29 cellular contexts compared by ENCODE assay signal in genomic region chr4:154757713-154758112, GRCh38. TPM values are rescaled to one million over a fixed set of nuclear protein-coding genes. Genes with fewer than 3 reads are reported as not detected.
"Had no signal": no experiment of that assay in that cellular context is flagged by ENCODE, and none has a peak within 500 bp of the region (broad histone marks: within the 10 kb centered on the region; RNA-seq: fewer than 3 reads in every experiment).

No MANE protein-coding gene starts in this region.

- H3K9me3 ChIP-seq: esophagus squamous epithelium, gastrocnemius medialis, heart right ventricle, left lung, lower lobe of right lung, mucosa of descending colon had no signal

- ATAC-seq: effector memory CD8-positive, alpha-beta T cell; esophagus mucosa; gastrocnemius medialis; heart right ventricle; left cardiac atrium; left lung; left ventricle myocardium superior; lower lobe of right lung; mucosa of descending colon; naive thymus-derived CD8-positive, alpha-beta T cell had no signal

- DNase-seq: cortex of kidney; effector CD8-positive, alpha-beta T cell; effector memory CD8-positive, alpha-beta T cell; endodermal cell; erythroblast; esophagus squamous epithelium; foreskin fibroblast; foreskin melanocyte; gastrocnemius medialis; glutamatergic neuron; head of caudate nucleus; heart right ventricle; hippocampal formation; left cardiac atrium; left lung; left ventricle myocardium superior; lower lobe of right lung; mesenchymal stem cell; mucosa of descending colon; naive B cell; naive thymus-derived CD8-positive, alpha-beta T cell had no signal

- H3K36me3 ChIP-seq: esophagus squamous epithelium, gastrocnemius medialis, heart right ventricle, left lung, lower lobe of right lung had no signal

- H3K4me1 ChIP-seq: esophagus squamous epithelium, gastrocnemius medialis, heart right ventricle, left lung, lower lobe of right lung had no signal

- H3K4me3 ChIP-seq: esophagus squamous epithelium, gastrocnemius medialis, heart right ventricle, left lung, lower lobe of right lung, mucosa of descending colon had no signal

- H3K27ac ChIP-seq: epithelial cell of prostate, esophagus squamous epithelium, gastrocnemius medialis, heart right ventricle, left lung, lower lobe of right lung had no signal

RNA-seq across cellular contexts. Expression of gene LRAT, which starts 13.9 kb away (rescaled TPM):
- total RNA-seq: gastrocnemius medialis; glomerular endothelial cell; lung microvascular endothelial cell; myocyte; naive thymus-derived CD8-positive, alpha-beta T cell had no signal

RNA-seq across cellular contexts. Expression of gene RBM46, which starts 23.4 kb away (rescaled TPM):
- total RNA-seq: dermis microvascular lymphatic vessel endothelial cell; esophagus mucosa; esophagus squamous epithelium; gastrocnemius medialis; glomerular endothelial cell; heart right ventricle; left lung; left ventricle myocardium superior; lower leg skin; lower lobe of right lung; lung microvascular endothelial cell; mesenteric fat pad; mucosa of descending colon; myocyte; naive thymus-derived CD8-positive, alpha-beta T cell had no signal
